8 cellular contexts compared by ENCODE assay signal in genomic region chrX:16712116-16712824, GRCh38. TPM values are rescaled to one million over a fixed set of nuclear protein-coding genes. Genes with fewer than 3 reads are reported as not detected.
DNase-seq lines count a peak whose midpoint lies in the region; ATAC-seq and TF ChIP-seq lines count a peak whose summit lies in the region.

Gene CTPS2 (minus strand): TSS chrX:16712669. CDS start chrX:16702902, 9,767 bp downstream.

- in situ Hi-C loops in Caki2 (cut with HindIII; ENCODE audit: low pct_unique_long_range_greater_than_20kb, low sequenced_read_pairs), result no loop called here
- in situ Hi-C loops in transverse colon (cut with MboI; ENCODE audit: low pct_ligation_motif_present in 1 of 4, low pct_unique_long_range_greater_than_20kb in 1 of 4, low sequenced_read_pairs in 3 of 4), result no loop called here

- peak; percentile 66 for DNase-seq in Caki2 (ENCODE audit: low read depth)
- DNase-seq in Peyer's patch, result peak; percentile 50 to 77 (median 73)
- DNase-seq in activated gamma-delta T cell (lab: John Stamatoyannopoulos, UW), result peak; percentile 27
- peak; percentile 54 to 80 for DNase-seq in foreskin fibroblast
- DNase-seq in neural crest cell (ENCODE audit: low read depth, low spot score), result peak; percentile 65
- peak; percentile 77 for DNase-seq in transverse colon

- H3K4me3 Mint-ChIP-seq in neural crest cell, result peak within 1 kb of the TSS; percentile 97

- H3K9me3 ChIP-seq in Peyer's patch (no peaks in the 10 kb centered on the region), transverse colon (no peaks in the 10 kb centered on the region)

- peaks cover 3% of the 10 kb centered on the region for H3K36me3 Mint-ChIP-seq in neural crest cell (ENCODE audit: low read depth)

- H3K27ac ChIP-seq in Peyer's patch, result peak within 1 kb of the TSS; percentile 74 to 86 (median 78)
- peak within 1 kb of the TSS; percentile 85 to 93 (median 90) for H3K27ac ChIP-seq in transverse colon

- TF ChIP-seq POLR2A in Peyer's patch (IDR thresholded peaks at IDR 0.05) (peak; percentile 24 to 51), transverse colon (IDR thresholded peaks at IDR 0.05) (peak; percentile 69)

- H3K27me3 Mint-ChIP-seq in neural crest cell (ENCODE audit: low read depth), result no peaks in the 10 kb centered on the region

- no peaks in the 10 kb centered on the region for H3K9me3 Mint-ChIP-seq in neural crest cell

- no peaks in the 10 kb centered on the region for H3K4me1 ChIP-seq in Peyer's patch
- H3K4me1 ChIP-seq in transverse colon, result peaks cover 0 to 4% (median 0%) of the 10 kb centered on the region in 4 donors

- WGBS in transverse colon (ENCODE audit: low coverage in 1 of 2), 2 donors, result 15% methylated on average over 14 of the region's 62 CpGs; no CpG with 5 or more reads in 1 of the 2 donors

- peak within 1 kb of the TSS; percentile 99 for H3K27ac Mint-ChIP-seq in neural crest cell (ENCODE audit: unreplicated experiment)

- TF ChIP-seq EP300 in transverse colon (IDR thresholded peaks at IDR 0.05; ENCODE audit: low read depth), result no peak

- peak in 2 of 6 experiments; percentile 8 to 11 for TF ChIP-seq CTCF in Peyer's patch (IDR thresholded peaks at IDR 0.05)
- TF ChIP-seq CTCF in foreskin fibroblast (IDR thresholded peaks at IDR 0.05; ENCODE audit: low read depth, low read length), result no peak
- peak; percentile 27 for TF ChIP-seq CTCF in neural crest cell (conservative IDR thresholded peaks at IDR 0.05)
- TF ChIP-seq CTCF in transverse colon (IDR thresholded peaks at IDR 0.05), result peak in 1 of 5 experiments; percentile 30

- H3K27me3 ChIP-seq in Peyer's patch, result no peaks in the 10 kb centered on the region
- no peaks in the 10 kb centered on the region for H3K27me3 ChIP-seq in transverse colon

- H3K4me3 ChIP-seq in Peyer's patch, result peak within 1 kb of the TSS; percentile 53 to 84 (median 64)
- H3K4me3 ChIP-seq in foreskin fibroblast (ENCODE audit: low read depth in 1 of 2, low read length in 2 of 2), result peak within 1 kb of the TSS; percentile 62 to 66
- H3K4me3 ChIP-seq in transverse colon, result peak within 1 kb of the TSS; percentile 57 to 87 (median 68)

- peaks cover 28% of the 10 kb centered on the region for H3K4me1 Mint-ChIP-seq in neural crest cell

- peak; percentile 82 for ATAC-seq in GM19395 (IDR thresholded peaks at IDR 0.05; ENCODE audit: unreplicated experiment)
- peak; percentile 88 for ATAC-seq in HG03460 (IDR thresholded peaks at IDR 0.05; ENCODE audit: unreplicated experiment)

- H3K36me3 ChIP-seq in Peyer's patch, result no peaks in the 10 kb centered on the region
- H3K36me3 ChIP-seq in transverse colon, result no peaks in the 10 kb centered on the region

- intact Hi-C loops in transverse colon (cut with DNase I; ENCODE audit: low total_unique reads), result no loop called here

RNA-seq across cellular contexts. Expression of gene CTPS2, which starts in this region (rescaled TPM):
- total RNA-seq in Caki2 (2014; rRNA removed; shearing (Covaris generic); ENCODE audit: low replicate concordance), result 20.0 and 40.9 TPM in 2 replicates
- total RNA-seq in Peyer's patch, result 10 to 100 TPM; 16.5 to 35.1 (median 23.9) TPM
- 66.5 and 67.5 TPM in 2 replicates for total RNA-seq in neural crest cell
- total RNA-seq in transverse colon, result 10 to 100 TPM in 3 of 4 donors, 1 to 10 TPM in 1; 5.2 to 24.5 (median 15.1) TPM

Comparison
In these comparisons a context has a peak if more than half of its experiments do, and no peak if none do; other contexts are left out.
1. Peak in every context shown above with its lines: DNase-seq, ATAC-seq, H3K4me3 ChIP-seq and H3K27ac ChIP-seq.
2. DNase-seq: peak in every context shown above with its lines; median percentile 77 in transverse colon; 73 in Peyer's patch; 67 in foreskin fibroblast; 66 in Caki2; 65 in neural crest cell; 27 in activated gamma-delta T cell.